In the genomic region with DNA sequence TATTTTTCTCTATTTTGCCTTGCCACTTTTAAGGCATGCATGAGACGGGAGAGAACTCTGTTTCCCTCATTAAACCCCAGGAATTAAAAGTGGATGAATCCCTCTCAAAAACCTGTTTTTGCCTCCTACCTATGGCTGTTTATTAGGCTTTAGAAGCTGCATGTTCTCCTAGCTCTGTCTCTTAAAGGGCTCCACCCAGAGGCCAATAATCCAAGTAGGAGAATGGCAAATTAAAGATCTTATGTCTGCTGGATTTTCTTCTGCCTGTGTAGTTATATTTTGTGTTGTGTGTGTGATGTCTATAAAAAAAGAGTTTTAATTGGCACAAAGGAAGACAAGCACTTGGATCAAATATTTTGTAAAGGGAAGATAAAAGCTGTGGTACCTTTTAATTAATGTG, we compare ENCODE assay signal across 19 cellular contexts. TPM values are rescaled to one million over a fixed set of nuclear protein-coding genes. Genes with fewer than 3 reads are reported as not detected.
DNase-seq lines count a peak whose midpoint lies in the region; ATAC-seq and TF ChIP-seq lines count a peak whose summit lies in the region.
"Had no signal": no experiment of that assay in that cellular context is flagged by ENCODE, and none has a peak within 500 bp of the region (broad histone marks: within the 10 kb centered on the region; RNA-seq: fewer than 3 reads in every experiment).

No MANE protein-coding gene starts in this region.

- H3K27me3 ChIP-seq in breast epithelium: peaks cover 0 to 6% of the 10 kb centered on the region in 2 donors
- H3K27me3 ChIP-seq: foreskin keratinocyte, tibial nerve had no signal

- no peak for TF ChIP-seq POLR2A in breast epithelium (IDR thresholded peaks at IDR 0.05)

- no peaks in the 10 kb centered on the region for H3K4me1 Mint-ChIP-seq in MCF 10A (ENCODE audit: insufficient read depth, unreplicated experiment)
- H3K4me1 Mint-ChIP-seq in stimulated activated naive B cell treated with anti-CD40 and anti-IgM and Interleukin-4, amounts not matched to agents 10 μg/mL and 1 μg/mL and 100 μg/mL, for 72 hours: no peaks in the 10 kb centered on the region
- H3K4me1 Mint-ChIP-seq: memory B cell had no signal

- no peaks in the 10 kb centered on the region for H3K4me1 ChIP-seq in breast epithelium
- H3K4me1 ChIP-seq: foreskin keratinocyte, tibial nerve had no signal

- peak; percentile 36 for DNase-seq in MCF 10A (ENCODE audit: unreplicated experiment)
- DNase-seq in breast epithelium (ENCODE audit: low spot score in 2 of 2): no peak
- peak; percentile 38 for DNase-seq in SK-MEL-5 (ENCODE audit: low read depth, low spot score)
- peak; percentile 25 for DNase-seq in iris pigment epithelial cell (ENCODE audit: low read depth)
- DNase-seq in stimulated activated naive B cell treated with anti-CD40 and anti-IgM and Interleukin-4, amounts not matched to agents 10 μg/mL and 1 μg/mL and 100 μg/mL, for 72 hours: no peak
- DNase-seq in SHP77 (lab: John Stamatoyannopoulos, UW): no peak
- DNase-seq: effector CD4-positive, alpha-beta T cell; GOT3; NCI-H1436 treated with DMSO at 0.1 percent for 48 hours; NCI-H510A; stimulated activated CD4-positive, alpha-beta T cell treated with anti-CD3 and anti-CD28 coated beads, Interleukin-4, amount 100 ng/mL, for 1 hour had no signal

- intact Hi-C loops in MCF 10A (cut with micrococcal nuclease): loop anchor here (2.0 kb wide), 1 partner anchor 1017 kb away; no protein-coding TSS in a partner anchor
- intact Hi-C loops in breast epithelium (cut with DNase I; ENCODE audit: low total_unique reads): no loop called here

- in situ Hi-C loops in SK-MEL-5 (cut with HindIII; ENCODE audit: low pct_unique_long_range_greater_than_20kb, low sequenced_read_pairs): no loop called here

- no peaks in the 10 kb centered on the region for H3K36me3 Mint-ChIP-seq in MCF 10A (ENCODE audit: insufficient read depth, unreplicated experiment)
- no peaks in the 10 kb centered on the region for H3K36me3 Mint-ChIP-seq in stimulated activated naive B cell treated with anti-CD40 and anti-IgM and Interleukin-4, amounts not matched to agents 10 μg/mL and 1 μg/mL and 100 μg/mL, for 72 hours
- H3K36me3 Mint-ChIP-seq: memory B cell had no signal

- H3K36me3 ChIP-seq in breast epithelium: no peaks in the 10 kb centered on the region
- H3K36me3 ChIP-seq: tibial nerve had no signal

- POLR2A ChIA-PET in MCF 10A (lab: Yijun Ruan, JAX): no interaction called here

- CTCF ChIA-PET in MCF 10A (lab: Yijun Ruan, JAX): interaction anchor here (0.6 to 0.8 kb wide), 3 partner anchors 50 to 1017 kb away, joined by 3 to 5 read pairs (median 3); no protein-coding TSS in a partner anchor

- TF ChIP-seq CTCF in MCF 10A (IDR thresholded peaks at IDR 0.05; ENCODE audit: unreplicated experiment) (no peak), breast epithelium (IDR thresholded peaks at IDR 0.05) (no peak)

- H3K27ac ChIP-seq in breast epithelium: no peak overlapping the region
- H3K27ac ChIP-seq: foreskin keratinocyte, tibial nerve had no signal

- H3K4me3 ChIP-seq in breast epithelium: no peak overlapping the region
- H3K4me3 ChIP-seq: tibial nerve had no signal

- H3K27me3 Mint-ChIP-seq in MCF 10A (ENCODE audit: insufficient read depth, unreplicated experiment): no peaks in the 10 kb centered on the region
- H3K27me3 Mint-ChIP-seq in stimulated activated naive B cell treated with anti-CD40 and anti-IgM and Interleukin-4, amounts not matched to agents 10 μg/mL and 1 μg/mL and 100 μg/mL, for 72 hours: no peaks in the 10 kb centered on the region
- H3K27me3 Mint-ChIP-seq: memory B cell had no signal

- no peak overlapping the region for H3K27ac Mint-ChIP-seq in MCF 10A (ENCODE audit: low read depth, unreplicated experiment)
- no peak overlapping the region for H3K27ac Mint-ChIP-seq in stimulated activated naive B cell treated with anti-CD40 and anti-IgM and Interleukin-4, amounts not matched to agents 10 μg/mL and 1 μg/mL and 100 μg/mL, for 72 hours
- H3K27ac Mint-ChIP-seq: memory B cell had no signal

- no peaks in the 10 kb centered on the region for H3K9me3 Mint-ChIP-seq in MCF 10A (ENCODE audit: unreplicated experiment)
- H3K9me3 Mint-ChIP-seq in stimulated activated naive B cell treated with anti-CD40 and anti-IgM and Interleukin-4, amounts not matched to agents 10 μg/mL and 1 μg/mL and 100 μg/mL, for 72 hours: peaks cover 2 to 4% of the 10 kb centered on the region in 2 donors

- no TSS peak for BruUV-seq in MCF 10A (replicated peaks; lab: Mats Ljungman, UMichigan)

- H3K4me3 Mint-ChIP-seq in MCF 10A (ENCODE audit: unreplicated experiment): no peak overlapping the region
- no peak overlapping the region for H3K4me3 Mint-ChIP-seq in stimulated activated naive B cell treated with anti-CD40 and anti-IgM and Interleukin-4, amounts not matched to agents 10 μg/mL and 1 μg/mL and 100 μg/mL, for 72 hours
- H3K4me3 Mint-ChIP-seq: memory B cell had no signal

- no peaks in the 10 kb centered on the region for H3K9me3 ChIP-seq in breast epithelium
- H3K9me3 ChIP-seq: tibial nerve had no signal

- ATAC-seq in GM19035 (IDR thresholded peaks at IDR 0.05; ENCODE audit: unreplicated experiment): no peak
- no peak for ATAC-seq in stimulated activated naive B cell treated with anti-CD40 and anti-IgM and Interleukin-4, amounts not matched to agents 10 μg/mL and 1 μg/mL and 100 μg/mL, for 72 hours (replicated peaks)
- ATAC-seq in HG02970 (IDR thresholded peaks at IDR 0.05; ENCODE audit: low FRiP score, unreplicated experiment): no peak
- ATAC-seq: foreskin keratinocyte, sciatic nerve had no signal

RNA-seq across cellular contexts. Expression of a gene that starts 32.4 kb away (rescaled TPM):
- total RNA-seq in MCF 10A (2022) (not detected in 2 replicates), breast epithelium (not detected)
- 2.7 and 3.6 TPM in 2 replicates for total RNA-seq in SK-MEL-5 (2014; rRNA removed; shearing (Covaris generic))
- polyA plus RNA-seq in SK-MEL-5 (2015; cell fraction: cytosol; rRNA removed): 14.4 and 18.8 TPM in 2 replicates
- 11.8 and 12.7 TPM in 2 replicates for polyA plus RNA-seq in SK-MEL-5 (2015; cell fraction: nucleus; rRNA removed)
- total RNA-seq: astrocyte; foreskin keratinocyte; sciatic nerve; T-helper 1 cell treated with Interleukin-12 subunit alpha and Interleukin-12 subunit beta and Interleukin-4 antibody, amounts not matched to agents 30 ng/mL and 1 ng/mL, for 36 hours; tibial nerve had no signal
- polyA plus RNA-seq: foreskin keratinocyte had no signal

Comparison
In these comparisons a context has a peak if more than half of its experiments do, and no peak if none do; other contexts are left out.
1. DNase-seq: peak in MCF 10A (single experiment), SK-MEL-5 (single experiment) and iris pigment epithelial cell (single experiment); none in breast epithelium (0 of 2), stimulated activated naive B cell treated with anti-CD40 and anti-IgM and Interleukin-4, amounts not matched to agents 10 μg/mL and 1 μg/mL and 100 μg/mL, for 72 hours (single experiment) and SHP77 (0 of 2).